Comparison of ENCODE assay signal across 16 cellular contexts in genomic region chr10:132972149-132972985, GRCh38. TPM values are rescaled to one million over a fixed set of nuclear protein-coding genes. Genes with fewer than 3 reads are reported as not detected.
DNase-seq lines count a peak whose midpoint lies in the region; ATAC-seq and TF ChIP-seq lines count a peak whose summit lies in the region.
"Had no signal": no experiment of that assay in that cellular context is flagged by ENCODE, and none has a peak within 500 bp of the region (broad histone marks: within the 10 kb centered on the region; RNA-seq: fewer than 3 reads in every experiment).

No MANE protein-coding gene starts in this region.

- no peak overlapping the region for H2BK5ac ChIP-seq in neuronal stem cell (ENCODE audit: low read length)

- H3K27me3 ChIP-seq in neuronal stem cell (ENCODE audit: control insufficient read depth in 3 of 3, insufficient read depth in 3 of 3, low read depth in 1 of 3, low read length in 3 of 3) (peaks cover 0 to 80% (median 1%) of the 10 kb centered on the region in 3 experiments), upper lobe of right lung (peaks cover 64% of the 10 kb centered on the region)

- ATAC-seq in WTC11 (no peak), upper lobe of right lung (no peak), HG03469 (IDR thresholded peaks at IDR 0.05; ENCODE audit: unreplicated experiment) (no peak)
- ATAC-seq: GM12878, K562, PC-3 had no signal

- TF ChIP-seq CTCF in WTC11 (IDR thresholded peaks at IDR 0.05) (no peak), upper lobe of right lung (IDR thresholded peaks at IDR 0.05) (no peak), foreskin fibroblast (IDR thresholded peaks at IDR 0.05; ENCODE audit: low read depth, low read length) (no peak)

- peak overlapping the region; percentile 68 for H3K9ac ChIP-seq in neuronal stem cell (ENCODE audit: low read depth, low read length, poor library complexity)

- H2BK15ac ChIP-seq in neuronal stem cell (ENCODE audit: low read length): peak overlapping the region; percentile 5

- no peaks in the 10 kb centered on the region for H3K9me3 Mint-ChIP-seq in activated naive CD4-positive, alpha-beta T cell treated with anti-CD3 and anti-CD28 coated beads, Interleukin-2, amount 10 ng/mL, durations not matched to agents 7 days and 5 days
- H3K9me3 Mint-ChIP-seq in WTC11: no peaks in the 10 kb centered on the region

- no peaks in the 10 kb centered on the region for H3K79me1 ChIP-seq in neuronal stem cell (ENCODE audit: low read depth, low read length)

- peak overlapping the region; percentile 53 for H3K23ac ChIP-seq in neuronal stem cell (ENCODE audit: low read depth, low read length, poor library complexity)

- peaks cover 7 to 9% of the 10 kb centered on the region in 2 donors for H3K9me3 ChIP-seq in neuronal stem cell (replicated peaks in 1 of 2; ENCODE audit: control insufficient read depth in 2 of 2, insufficient read depth in 1 of 2, low read depth in 1 of 2, low read length in 2 of 2)
- no peaks in the 10 kb centered on the region for H3K9me3 ChIP-seq in upper lobe of right lung

- intact Hi-C loops in upper lobe of right lung (cut with DNase I): no loop called here

- H3K27ac Mint-ChIP-seq in activated naive CD4-positive, alpha-beta T cell treated with anti-CD3 and anti-CD28 coated beads, Interleukin-2, amount 10 ng/mL, durations not matched to agents 7 days and 5 days: no peak overlapping the region
- H3K27ac Mint-ChIP-seq in WTC11: no peak overlapping the region; the same call in 1 of the 2 replicates

- CTCF ChIA-PET in activated naive CD4-positive, alpha-beta T cell treated with anti-CD3 and anti-CD28 coated beads, Interleukin-2, amount 10 ng/mL, durations not matched to agents 7 days and 5 days (lab: Charles Lee): no interaction called here
- CTCF ChIA-PET in WTC11 (lab: Charles Lee): interaction anchor here (1.3 kb wide), 1 partner anchor 10 kb away, joined by 4 read pairs; no protein-coding TSS in a partner anchor

- WGBS in neuronal stem cell (ENCODE audit: extremely low coverage in 2 of 2, insufficient read length in 2 of 2, insufficient replicate concordance in 1 of 2), 2 donors: no CpG with 5 or more reads among the region's 26 CpGs

- H2BK120ac ChIP-seq in neuronal stem cell (ENCODE audit: low read depth, low read length): no peak overlapping the region

- H3K27ac ChIP-seq in neuronal stem cell (replicated peaks; ENCODE audit: low read length) (no peak overlapping the region), upper lobe of right lung (no peak overlapping the region)

- no peaks in the 10 kb centered on the region for H3K4me1 Mint-ChIP-seq in activated naive CD4-positive, alpha-beta T cell treated with anti-CD3 and anti-CD28 coated beads, Interleukin-2, amount 10 ng/mL, durations not matched to agents 7 days and 5 days
- peaks cover 14% of the 10 kb centered on the region for H3K4me1 Mint-ChIP-seq in WTC11
- H3K4me1 Mint-ChIP-seq: CD4-positive, CD25-positive, alpha-beta regulatory T cell had no signal

- H2AK5ac ChIP-seq in neuronal stem cell (ENCODE audit: low read depth, low read length): peak overlapping the region; percentile 78

- no peak overlapping the region for H3K4me3 ChIP-seq in neuronal stem cell (ENCODE audit: low read length in 2 of 2)
- H3K4me3 ChIP-seq in upper lobe of right lung: no peak overlapping the region
- no peak overlapping the region for H3K4me3 ChIP-seq in foreskin fibroblast (ENCODE audit: low read depth in 1 of 2, low read length in 2 of 2)
- H3K4me3 ChIP-seq: GM12878, K562 had no signal

- no peak overlapping the region for H3K4me2 ChIP-seq in neuronal stem cell (ENCODE audit: insufficient read depth, low read length, poor library complexity, severe bottlenecking)

- H3K4me1 ChIP-seq in neuronal stem cell (ENCODE audit: control insufficient read depth in 2 of 2, insufficient read depth in 1 of 2, low read depth in 1 of 2, low read length in 2 of 2): peaks cover 0 to 16% of the 10 kb centered on the region in 2 donors
- no peaks in the 10 kb centered on the region for H3K4me1 ChIP-seq in upper lobe of right lung

- peak overlapping the region; percentile 86 for H3K18ac ChIP-seq in neuronal stem cell (ENCODE audit: low read length)

- no peak overlapping the region for H3K4ac ChIP-seq in neuronal stem cell (ENCODE audit: low read length)

- H4K8ac ChIP-seq in neuronal stem cell (ENCODE audit: low read depth, low read length): no peak overlapping the region

- H3K4me3 Mint-ChIP-seq in activated naive CD4-positive, alpha-beta T cell treated with anti-CD3 and anti-CD28 coated beads, Interleukin-2, amount 10 ng/mL, durations not matched to agents 7 days and 5 days: no peak overlapping the region
- H3K4me3 Mint-ChIP-seq in WTC11: no peak overlapping the region
- H3K4me3 Mint-ChIP-seq: CD4-positive, CD25-positive, alpha-beta regulatory T cell had no signal

- peak overlapping the region; percentile 14 for H3K14ac ChIP-seq in neuronal stem cell (ENCODE audit: low read length)

- peak; percentile 15 for DNase-seq in activated naive CD4-positive, alpha-beta T cell treated with anti-CD3 and anti-CD28 coated beads, Interleukin-2, amount 10 ng/mL, durations not matched to agents 7 days and 5 days
- no peak for DNase-seq in activated naive CD4-positive, alpha-beta T cell treated with anti-CD3 and anti-CD28 coated beads, Interleukin-2, amount 50 U/mL, for 16 hours
- DNase-seq in WTC11 (ENCODE audit: low spot score) (peak; percentile 20), neuronal stem cell (ENCODE audit: low spot score) (no peak), upper lobe of right lung (peak; percentile 45), foreskin fibroblast (no peak)
- DNase-seq: Calu3; CD4-positive, CD25-positive, alpha-beta regulatory T cell; DMS79; NCI-H1048; NCI-H1694; NCI-H69; PC-3 had no signal

- POLR2A ChIA-PET in WTC11 (lab: Charles Lee): no interaction called here

- no peak overlapping the region for H2AFZ ChIP-seq in neuronal stem cell (ENCODE audit: low read length)

- H3K36me3 Mint-ChIP-seq in activated naive CD4-positive, alpha-beta T cell treated with anti-CD3 and anti-CD28 coated beads, Interleukin-2, amount 10 ng/mL, durations not matched to agents 7 days and 5 days: no peaks in the 10 kb centered on the region
- no peaks in the 10 kb centered on the region for H3K36me3 Mint-ChIP-seq in WTC11
- H3K36me3 Mint-ChIP-seq: CD4-positive, CD25-positive, alpha-beta regulatory T cell had no signal

- H4K91ac ChIP-seq in neuronal stem cell (ENCODE audit: low read depth, low read length, poor library complexity): no peak overlapping the region

- peak overlapping the region; percentile 7 for H2BK12ac ChIP-seq in neuronal stem cell (ENCODE audit: low read length)

- peaks cover 30% of the 10 kb centered on the region for H3K27me3 Mint-ChIP-seq in activated naive CD4-positive, alpha-beta T cell treated with anti-CD3 and anti-CD28 coated beads, Interleukin-2, amount 10 ng/mL, durations not matched to agents 7 days and 5 days
- H3K27me3 Mint-ChIP-seq in WTC11 (ENCODE audit: low read depth): peaks cover 3% of the 10 kb centered on the region; the same call in 1 of the 2 replicates

- no peaks in the 10 kb centered on the region for H3K36me3 ChIP-seq in neuronal stem cell (replicated peaks in 1 of 2; ENCODE audit: control insufficient read depth in 2 of 2, insufficient read depth in 2 of 2, low read length in 2 of 2)
- no peaks in the 10 kb centered on the region for H3K36me3 ChIP-seq in upper lobe of right lung

TF ChIP-seq in WTC11, 78 proteins besides CTCF, POLR2A, EP300 and RAD21 (continues in another document):
- TF ChIP-seq ZNF281 (CRISPR knock-in tag; IDR thresholded peaks at IDR 0.05) (no peak), RELA (CRISPR knock-in tag; IDR thresholded peaks at IDR 0.05; ENCODE audit: borderline replicate concordance) (no peak), TCF7 (CRISPR knock-in tag; IDR thresholded peaks at IDR 0.05; ENCODE audit: low read depth) (no peak), GTF2I (CRISPR knock-in tag; conservative IDR thresholded peaks at IDR 0.05) (no peak), ZNF512 (CRISPR knock-in tag; IDR thresholded peaks at IDR 0.05; ENCODE audit: borderline replicate concordance) (no peak), NFYB (CRISPR knock-in tag; conservative IDR thresholded peaks at IDR 0.05; ENCODE audit: low read depth) (no peak), MYBL2 (CRISPR knock-in tag; IDR thresholded peaks at IDR 0.05) (no peak), NFATC4 (CRISPR knock-in tag; IDR thresholded peaks at IDR 0.05) (no peak)

RNA-seq across cellular contexts. Expression of gene CFAP46, which starts 30.0 kb away (rescaled TPM):
- 2.9 to 3.4 TPM (median 3.3 TPM) in 3 replicates for total RNA-seq in WTC11 (2021)
- 1.5 TPM for polyA plus RNA-seq in neuronal stem cell (2013, experiment 1 of 2)
- polyA plus RNA-seq in neuronal stem cell (2013, experiment 2 of 2): 1.4 TPM
- 0.52 TPM for total RNA-seq in upper lobe of right lung
- total RNA-seq: Calu3; CD4-positive, CD25-positive, alpha-beta regulatory T cell; GM12878; K562 had no signal
- polyA plus RNA-seq: CD4-positive, CD25-positive, alpha-beta regulatory T cell; K562 had no signal

Comparison
In these comparisons a context has a peak if more than half of its experiments do, and no peak if none do; other contexts are left out.
1. DNase-seq: peak in activated naive CD4-positive, alpha-beta T cell treated with anti-CD3 and anti-CD28 coated beads, Interleukin-2, amount 10 ng/mL, durations not matched to agents 7 days and 5 days (single experiment), WTC11 (single experiment) and upper lobe of right lung (single experiment); none in activated naive CD4-positive, alpha-beta T cell treated with anti-CD3 and anti-CD28 coated beads, Interleukin-2, amount 50 U/mL, for 16 hours (single experiment), neuronal stem cell (single experiment) and foreskin fibroblast (0 of 2).